ENCODE assay signal across 8 cellular contexts in the genomic region with DNA sequence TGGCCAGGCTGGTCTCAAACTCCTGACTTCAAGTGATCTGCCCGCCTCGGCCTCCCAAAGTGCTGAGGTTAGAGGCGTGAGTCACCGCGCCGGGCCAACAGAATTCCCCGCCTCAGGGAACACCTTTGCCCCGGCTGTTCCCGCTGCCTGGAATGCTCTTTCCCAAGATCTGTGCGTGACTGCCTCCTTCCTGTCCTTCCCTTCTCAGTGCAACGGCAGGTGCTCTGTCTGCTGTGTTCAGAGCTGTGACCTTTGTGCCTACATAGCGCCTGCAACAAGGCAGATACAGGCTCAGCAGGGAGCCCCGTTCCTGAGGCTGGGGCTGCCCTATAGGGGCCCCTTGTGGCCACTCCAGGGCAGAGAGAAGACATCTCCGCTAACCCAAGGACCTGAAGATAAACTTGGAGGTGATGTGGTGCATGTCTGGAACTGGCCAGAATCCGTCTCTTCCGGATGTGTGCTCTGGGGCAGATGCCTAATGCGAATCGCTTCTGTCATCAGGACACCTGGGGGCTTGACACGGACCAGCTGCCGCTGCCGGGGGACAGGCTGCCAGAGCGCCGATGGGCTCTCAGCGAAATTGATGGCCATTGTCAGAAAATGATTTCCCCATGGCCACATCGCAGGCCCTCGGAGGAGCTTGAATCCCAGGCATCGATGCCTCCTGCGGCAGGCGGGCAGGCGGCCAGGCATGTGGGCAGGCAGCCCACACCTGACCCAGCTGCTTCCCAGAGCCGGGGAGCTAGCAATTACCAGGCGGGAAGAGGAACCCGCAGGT. TPM values are rescaled to one million over a fixed set of nuclear protein-coding genes. Genes with fewer than 3 reads are reported as not detected.
DNase-seq lines count a peak whose midpoint lies in the region; ATAC-seq and TF ChIP-seq lines count a peak whose summit lies in the region.

No MANE protein-coding gene starts in this region.

- peak in 3 of 7 experiments; percentile 19 to 28 (median 24) for TF ChIP-seq CTCF in stomach (IDR thresholded peaks at IDR 0.05)

- 21 to 37% (median 27%) methylated on average over 20 to 33 of the region's 33 CpGs for WGBS in stomach, 5 donors

- TF ChIP-seq EP300 in stomach (IDR thresholded peaks at IDR 0.05), result no peak

- H3K9me3 ChIP-seq in NT2/D1 (ENCODE audit: insufficient read depth, low read length) (no peaks in the 10 kb centered on the region), adipocyte (ENCODE audit: control insufficient read depth, low read length) (no peaks in the 10 kb centered on the region), stomach (no peaks in the 10 kb centered on the region)

- H3K4me1 ChIP-seq in NT2/D1 (ENCODE audit: insufficient read depth, insufficient read length) (peaks cover 38% of the 10 kb centered on the region), adipocyte (ENCODE audit: control insufficient read depth, insufficient read depth, low read length) (peaks cover 7% of the 10 kb centered on the region), stomach (peaks cover 18 to 56% (median 49%) of the 10 kb centered on the region in 4 donors)

- DNase-seq in COR-L47 (lab: John Stamatoyannopoulos, UW) (peak; percentile 93), HPDE6-E6E7 (ENCODE audit: extremely low spot score) (peak; percentile 34), NT2/D1 (ENCODE audit: low read depth, low spot score) (peak; percentile 67), adipocyte (ENCODE audit: low read depth) (peak; percentile 30), islet precursor cell (peak; percentile 98), stomach (peak; percentile 79), inferior parietal cortex (ENCODE audit: extremely low spot score) (no peak)

- no peak overlapping the region for H3K9ac ChIP-seq in NT2/D1 (ENCODE audit: insufficient read length, low read depth)
- no peak overlapping the region for H3K9ac ChIP-seq in adipocyte (ENCODE audit: low read length)

- ATAC-seq in HG03439 (IDR thresholded peaks at IDR 0.05; ENCODE audit: unreplicated experiment), result no peak

- H3K4me3 ChIP-seq in NT2/D1 (ENCODE audit: insufficient read length, low read depth) (no peak overlapping the region), adipocyte (ENCODE audit: low read length) (no peak overlapping the region), stomach (no peak overlapping the region)

- peak overlapping the region in 4 of 5 donors; percentile 7 to 62 (median 24) for H3K27ac ChIP-seq in stomach

- TF ChIP-seq POLR2A in stomach (IDR thresholded peaks at IDR 0.05), result no peak

- H3K36me3 ChIP-seq in NT2/D1 (ENCODE audit: insufficient read depth, insufficient read length, low read length) (no peaks in the 10 kb centered on the region), adipocyte (ENCODE audit: control insufficient read depth, insufficient read depth, low read length, severe bottlenecking) (no peaks in the 10 kb centered on the region), stomach (no peaks in the 10 kb centered on the region)

- peaks cover 5% of the 10 kb centered on the region for H3K27me3 ChIP-seq in NT2/D1 (ENCODE audit: insufficient read depth, insufficient read length)
- peaks cover 60% of the 10 kb centered on the region for H3K27me3 ChIP-seq in adipocyte (replicated peaks; ENCODE audit: control insufficient read depth, insufficient read depth, low read length)
- H3K27me3 ChIP-seq in stomach, result peaks cover 0 to 6% (median 0%) of the 10 kb centered on the region in 3 donors

- intact Hi-C loops in stomach (cut with DNase I; ENCODE audit: low total_unique reads), result no loop called here

RNA-seq across cellular contexts. Expression of gene TCF20, which starts 43.5 kb away (rescaled TPM):
- total RNA-seq in stomach, result 10 to 100 TPM; 11.1 to 50.0 (median 37.5) TPM
- 10 to 100 TPM in 1 of 3 donors, 1 to 10 TPM in 2; 5.8 to 11.0 (median 7.3) TPM for polyA plus RNA-seq in stomach
